Comparison of ENCODE assay signal across 12 cellular contexts in genomic region chr12:131922772-131923171, GRCh38.
"Had no signal": no experiment of that assay in that cellular context is flagged by ENCODE, and none has a peak within 500 bp of the region (broad histone marks: within the 10 kb centered on the region; RNA-seq: fewer than 3 reads in every experiment).

No MANE protein-coding gene starts in this region.

- H3K27ac Mint-ChIP-seq: dendritic cell treated with granulocyte-macrophage colony-stimulating factor and Interleukin-4, amounts not matched to agents 40 ng/mL and 50 ng/mL, for 4 days; natural killer cell treated with Interleukin-12 subunit alpha and Interleukin-12 subunit beta and Interleukin-15 and Interleukin-18, amount 100 ng/mL, for 72 hours had no signal

- H3K36me3 Mint-ChIP-seq: natural killer cell treated with Interleukin-12 subunit alpha and Interleukin-12 subunit beta and Interleukin-15 and Interleukin-18, amount 100 ng/mL, for 72 hours had no signal

- H3K4me3 ChIP-seq: thoracic aorta had no signal

- H3K9me3 ChIP-seq: thoracic aorta had no signal

- H3K27me3 Mint-ChIP-seq: brain; effector memory CD8-positive, alpha-beta T cell; natural killer cell treated with Interleukin-12 subunit alpha and Interleukin-12 subunit beta and Interleukin-15 and Interleukin-18, amount 100 ng/mL, for 72 hours; stimulated activated naive CD8-positive, alpha-beta T cell treated with anti-CD3 and anti-CD28 coated beads, Interleukin-15, amount 100 ng/mL, for 72 hours had no signal

- H3K4me3 Mint-ChIP-seq: brain; dendritic cell treated with granulocyte-macrophage colony-stimulating factor and Interleukin-4, amounts not matched to agents 40 ng/mL and 50 ng/mL, for 4 days; effector memory CD8-positive, alpha-beta T cell; natural killer cell treated with Interleukin-12 subunit alpha and Interleukin-12 subunit beta and Interleukin-15 and Interleukin-18, amount 100 ng/mL, for 72 hours; stimulated activated naive CD8-positive, alpha-beta T cell treated with anti-CD3 and anti-CD28 coated beads, Interleukin-15, amount 100 ng/mL, for 72 hours had no signal

- H3K27ac ChIP-seq: thoracic aorta had no signal

- ATAC-seq: natural killer cell treated with Interleukin-12 subunit alpha and Interleukin-12 subunit beta and Interleukin-15 and Interleukin-18, amount 100 ng/mL, for 72 hours; stimulated activated naive CD8-positive, alpha-beta T cell treated with anti-CD3 and anti-CD28 coated beads, Interleukin-15, amount 100 ng/mL, for 72 hours had no signal

- DNase-seq: activated naive CD4-positive, alpha-beta T cell treated with anti-CD3 and anti-CD28 coated beads, Interleukin-2, amount 50 U/mL, for 16 hours; activated T-cell treated with anti-CD3 and anti-CD28 coated beads, Interleukin-2, amount 50 U/mL, for 1 hour; cerebellar nuclear complex; effector memory CD8-positive, alpha-beta T cell; stimulated activated CD4-positive, alpha-beta T cell treated with anti-CD3 and anti-CD28 coated beads, Interleukin-2, amount 100 ng/mL, for 48 hours; stimulated activated CD8-positive, alpha-beta memory T cell treated with anti-CD3 and anti-CD28 coated beads, Interleukin-4, amount 100 ng/mL, for 48 hours; stimulated activated naive CD8-positive, alpha-beta T cell treated with anti-CD3 and anti-CD28 coated beads, Interleukin-15, amount 100 ng/mL, for 72 hours; T-helper 2 cell had no signal

- H3K9me3 Mint-ChIP-seq: dendritic cell treated with granulocyte-macrophage colony-stimulating factor and Interleukin-4, amounts not matched to agents 40 ng/mL and 50 ng/mL, for 4 days; effector memory CD8-positive, alpha-beta T cell; natural killer cell treated with Interleukin-12 subunit alpha and Interleukin-12 subunit beta and Interleukin-15 and Interleukin-18, amount 100 ng/mL, for 72 hours; stimulated activated naive CD8-positive, alpha-beta T cell treated with anti-CD3 and anti-CD28 coated beads, Interleukin-15, amount 100 ng/mL, for 72 hours had no signal
